8 cellular contexts compared by ENCODE assay signal in genomic region chr5:98771389-98772109, GRCh38. TPM values are rescaled to one million over a fixed set of nuclear protein-coding genes. Genes with fewer than 3 reads are reported as not detected.
DNase-seq lines count a peak whose midpoint lies in the region; ATAC-seq, FAIRE-seq and TF ChIP-seq lines count a peak whose summit lies in the region.

No MANE protein-coding gene starts in this region.

- TF ChIP-seq EP300 in esophagus muscularis mucosa (IDR thresholded peaks at IDR 0.05): no peak

- peak; percentile 72 for DNase-seq in HT1080 (ENCODE audit: low read depth)
- DNase-seq in NCI-H82 treated with DMSO at 0.1 percent for 48 hours (lab: John Stamatoyannopoulos, UW; ENCODE audit: unreplicated experiment): peak; percentile 82
- peak; percentile 40 for DNase-seq in activated T-cell treated with anti-CD3 and anti-CD28 coated beads, Interleukin-2, amount 50 U/mL, for 4 hours
- no peak for DNase-seq in esophagus muscularis mucosa (ENCODE audit: extremely low spot score)
- DNase-seq in myocyte (ENCODE audit: low read depth): peak; percentile 96
- DNase-seq in iPS-NIHi11 (ENCODE audit: low spot score): no peak

- H3K36me3 ChIP-seq in esophagus muscularis mucosa: peaks cover 0 to 6% (median 0%) of the 10 kb centered on the region in 4 donors
- H3K36me3 ChIP-seq in thymus (ENCODE audit: control insufficient read depth, insufficient read depth): no peaks in the 10 kb centered on the region

- H3K27ac ChIP-seq in esophagus muscularis mucosa (replicated peaks in 1 of 4) (peak overlapping the region; percentile 93 to 94 (median 93)), thymus (ENCODE audit: low read depth) (no peak overlapping the region)

- TF ChIP-seq CTCF in esophagus muscularis mucosa (IDR thresholded peaks at IDR 0.05): peak; percentile 83 to 94 (median 91)

- H3K4me1 ChIP-seq in esophagus muscularis mucosa (peaks cover 27 to 58% (median 41%) of the 10 kb centered on the region in 4 donors), thymus (ENCODE audit: control insufficient read depth, insufficient read depth, low read length) (peaks cover 31% of the 10 kb centered on the region)

- H3K9me3 ChIP-seq in esophagus muscularis mucosa (no peaks in the 10 kb centered on the region), thymus (ENCODE audit: control insufficient read depth) (peaks cover 1% of the 10 kb centered on the region)

- H3K9me3 Mint-ChIP-seq in activated T-cell treated with anti-CD3 and anti-CD28 coated beads, Interleukin-2, amount 50 U/mL, for 4 hours: no peaks in the 10 kb centered on the region

- peak overlapping the region; percentile 93 for H3K4me3 Mint-ChIP-seq in activated T-cell treated with anti-CD3 and anti-CD28 coated beads, Interleukin-2, amount 50 U/mL, for 4 hours

- no peaks in the 10 kb centered on the region for H3K27me3 ChIP-seq in esophagus muscularis mucosa
- peaks cover 87% of the 10 kb centered on the region for H3K27me3 ChIP-seq in thymus (ENCODE audit: control insufficient read depth, insufficient read depth)

- 3% methylated on average over 18 of the region's 18 CpGs for WGBS in esophagus muscularis mucosa
- WGBS in thymus: 3% methylated on average over 18 of the region's 18 CpGs

- peak; percentile 85 for FAIRE-seq in G401.6 (lab: Jason Lieb, UNC)

- no peak for TF ChIP-seq POLR2A in esophagus muscularis mucosa (IDR thresholded peaks at IDR 0.05; ENCODE audit: low read depth)

- no peak for ATAC-seq in activated T-cell treated with anti-CD3 and anti-CD28 coated beads, Interleukin-2, amount 50 U/mL, for 4 hours

- H3K4me3 ChIP-seq in esophagus muscularis mucosa: peak overlapping the region; percentile 81 to 94 (median 90)
- peak overlapping the region; percentile 47 for H3K4me3 ChIP-seq in thymus (ENCODE audit: low read length)

- intact Hi-C loops in esophagus muscularis mucosa (cut with DNase I): loop anchor here (5.0 to 10.0 kb wide), 2 partner anchors 153 to 339 kb away; partner anchors contain the start of gene CHD1

- peaks cover 58% of the 10 kb centered on the region for H3K4me1 Mint-ChIP-seq in activated T-cell treated with anti-CD3 and anti-CD28 coated beads, Interleukin-2, amount 50 U/mL, for 4 hours (ENCODE audit: low read depth)

- peaks cover 29% of the 10 kb centered on the region for H3K27me3 Mint-ChIP-seq in activated T-cell treated with anti-CD3 and anti-CD28 coated beads, Interleukin-2, amount 50 U/mL, for 4 hours (ENCODE audit: low read depth)

- H3K36me3 Mint-ChIP-seq in activated T-cell treated with anti-CD3 and anti-CD28 coated beads, Interleukin-2, amount 50 U/mL, for 4 hours (ENCODE audit: insufficient read depth): no peaks in the 10 kb centered on the region

RNA-seq across cellular contexts. Expression of gene RGMB, which starts 1.9 kb away (rescaled TPM):
- total RNA-seq in HT1080 (2014; rRNA removed; shearing (Covaris generic)): 22.9 and 31.4 TPM in 2 replicates
- 47.9 and 57.0 TPM in 2 replicates for polyA plus RNA-seq in HT1080 (2015; cell fraction: cytosol; rRNA removed)
- polyA plus RNA-seq in HT1080 (2015; cell fraction: nucleus; rRNA removed): 72.2 and 79.7 TPM in 2 replicates
- 1 to 10 TPM; 2.5 to 3.8 (median 3.6) TPM for total RNA-seq in activated T-cell treated with anti-CD3 and anti-CD28 coated beads, Interleukin-2, amount 50 U/mL, for 4 hours
- total RNA-seq in esophagus muscularis mucosa: 100 to 1,000 TPM; 145 to 198 (median 183) TPM
- 206 and 220 TPM in 2 replicates for total RNA-seq in myocyte
- polyA plus RNA-seq in myocyte (2012): 77.0 TPM
- polyA plus RNA-seq in thymus: 4.1 TPM

Comparison
In these comparisons a context has a peak if more than half of its experiments do, and no peak if none do; other contexts are left out.
1. DNase-seq: peak in HT1080 (single experiment), NCI-H82 treated with DMSO at 0.1 percent for 48 hours (single experiment), activated T-cell treated with anti-CD3 and anti-CD28 coated beads, Interleukin-2, amount 50 U/mL, for 4 hours (single experiment) and myocyte (single experiment); none in esophagus muscularis mucosa (single experiment) and iPS-NIHi11 (single experiment).